1 cellular context compared by ENCODE assay signal in the genomic region with DNA sequence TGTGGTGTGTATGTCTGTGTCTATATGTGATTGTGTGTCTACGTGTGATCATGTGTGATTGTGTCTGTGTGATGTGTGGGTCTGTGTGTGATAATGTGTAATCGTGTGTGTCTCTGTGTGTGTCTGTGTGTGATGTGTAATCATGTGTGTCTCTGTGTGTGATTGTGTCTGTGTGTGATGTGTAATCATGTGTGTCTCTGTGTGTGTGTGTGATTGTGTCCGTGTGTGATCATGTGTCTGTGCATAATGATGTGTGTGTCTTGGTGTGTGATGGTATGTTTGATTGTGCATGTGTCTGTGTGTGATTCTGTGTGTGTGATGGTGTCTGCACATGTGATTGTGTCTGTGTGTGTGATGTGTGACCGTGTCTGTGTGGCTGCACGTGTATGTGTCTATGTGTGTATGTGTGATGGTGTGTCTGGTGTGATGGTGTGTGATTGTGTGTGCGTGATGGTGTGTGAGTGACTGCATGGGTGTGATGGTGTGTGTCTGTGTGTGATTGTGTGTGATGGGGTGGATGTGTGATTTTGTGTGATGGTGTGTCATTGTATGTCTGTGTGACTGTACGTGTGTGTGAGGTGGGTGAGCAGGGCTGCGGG.
TF ChIP-seq lines count a peak whose summit lies in the region.

No MANE protein-coding gene starts in this region.

TF ChIP-seq in HEK293, 187 proteins besides CTCF, POLR2A, EP300 and RAD21 (continued from another document):
- TF ChIP-seq, protein P1, sequence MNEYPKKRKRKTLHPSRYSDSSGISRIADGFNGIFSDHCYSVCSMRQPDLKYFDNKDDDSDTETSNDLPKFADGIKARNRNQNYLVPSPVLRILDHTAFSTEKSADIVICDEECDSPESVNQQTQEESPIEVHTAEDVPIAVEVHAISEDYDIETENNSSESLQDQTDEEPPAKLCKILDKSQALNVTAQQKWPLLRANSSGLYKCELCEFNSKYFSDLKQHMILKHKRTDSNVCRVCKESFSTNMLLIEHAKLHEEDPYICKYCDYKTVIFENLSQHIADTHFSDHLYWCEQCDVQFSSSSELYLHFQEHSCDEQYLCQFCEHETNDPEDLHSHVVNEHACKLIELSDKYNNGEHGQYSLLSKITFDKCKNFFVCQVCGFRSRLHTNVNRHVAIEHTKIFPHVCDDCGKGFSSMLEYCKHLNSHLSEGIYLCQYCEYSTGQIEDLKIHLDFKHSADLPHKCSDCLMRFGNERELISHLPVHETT (tag by site-specific recombination; IDR thresholded peaks at IDR 0.05) = no peak
